In the genomic region with DNA sequence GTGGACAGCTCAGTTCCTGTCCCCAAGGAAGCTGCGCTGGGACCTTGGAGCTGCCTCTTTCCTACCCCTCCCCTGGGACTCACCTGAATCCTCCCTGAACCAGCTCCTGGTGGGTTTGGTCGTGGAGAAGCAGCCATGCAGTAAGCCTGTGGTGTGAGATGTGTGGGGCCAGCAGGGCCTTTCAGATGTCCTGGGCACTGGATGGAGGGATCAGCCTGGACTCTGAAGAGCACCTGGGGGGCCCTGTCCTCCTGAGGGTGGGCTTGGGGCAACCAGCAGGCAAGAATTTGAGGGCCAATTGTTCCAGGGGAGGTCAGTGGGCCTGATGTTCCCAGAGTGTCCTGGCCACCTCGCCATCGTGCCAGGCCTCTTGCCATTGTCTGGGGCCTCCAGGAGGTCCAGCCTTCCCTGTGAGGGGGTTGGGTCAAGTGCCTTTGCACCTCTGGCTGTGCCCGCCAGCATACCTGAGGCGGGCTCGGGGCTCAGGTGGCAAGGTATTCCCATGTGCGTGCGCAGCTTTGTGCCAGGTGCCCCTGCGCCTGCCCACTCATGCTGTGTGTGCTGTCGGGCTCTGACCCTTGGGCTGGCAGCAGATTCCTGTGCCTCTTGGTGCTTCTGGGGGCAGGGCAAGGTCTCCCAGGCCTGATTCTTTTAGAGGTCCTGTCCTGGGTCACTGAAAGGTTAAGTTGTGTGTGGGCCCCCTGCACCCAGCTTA, we compare ENCODE assay signal across 11 cellular contexts. TPM values are rescaled to one million over a fixed set of nuclear protein-coding genes. Genes with fewer than 3 reads are reported as not detected.
DNase-seq lines count a peak whose midpoint lies in the region; FAIRE-seq and TF ChIP-seq lines count a peak whose summit lies in the region.
"Had no signal": no experiment of that assay in that cellular context is flagged by ENCODE, and none has a peak within 500 bp of the region (broad histone marks: within the 10 kb centered on the region; RNA-seq: fewer than 3 reads in every experiment).

No MANE protein-coding gene starts in this region.

- H3K4me3 Mint-ChIP-seq in neural progenitor cell (peak overlapping the region; percentile 41), MCF 10A (ENCODE audit: unreplicated experiment) (no peak overlapping the region)

- no peak overlapping the region for H2AFZ ChIP-seq in neural progenitor cell (replicated peaks)

- H3K79me2 ChIP-seq in DOHH2 (ENCODE audit: control insufficient read depth, low read length) (peaks cover 83% of the 10 kb centered on the region), neural progenitor cell (ENCODE audit: low read depth) (peaks cover 74% of the 10 kb centered on the region)

- H3K27ac Mint-ChIP-seq in neural progenitor cell (no peak overlapping the region), MCF 10A (ENCODE audit: low read depth, unreplicated experiment) (no peak overlapping the region)

- H3K9me2 ChIP-seq in DOHH2 (replicated peaks; ENCODE audit: control insufficient read depth, low read length): no peaks in the 10 kb centered on the region

- H3K9me3 ChIP-seq in DOHH2 (ENCODE audit: control insufficient read depth, insufficient read depth, low read length) (no peaks in the 10 kb centered on the region), KOPT-K1 (ENCODE audit: insufficient read depth, low read length, poor library complexity, severe bottlenecking) (no peaks in the 10 kb centered on the region), neural progenitor cell (ENCODE audit: low read depth) (no peaks in the 10 kb centered on the region)

- H3K36me3 Mint-ChIP-seq in neural progenitor cell (peaks cover 24% of the 10 kb centered on the region), MCF 10A (ENCODE audit: insufficient read depth, unreplicated experiment) (peaks cover 43% of the 10 kb centered on the region)

- H3F3A ChIP-seq in DOHH2 (ENCODE audit: control insufficient read depth, insufficient read depth) (peaks cover 51% of the 10 kb centered on the region), neural progenitor cell (ENCODE audit: low read depth) (peaks cover 41% of the 10 kb centered on the region)

- H3K4me1 ChIP-seq in DOHH2 (ENCODE audit: control insufficient read depth, low read length): peaks cover 73% of the 10 kb centered on the region
- H3K4me1 ChIP-seq in neural progenitor cell: peaks cover 60% of the 10 kb centered on the region

- intact Hi-C loops in dorsolateral prefrontal cortex (cut with DNase I): no loop called here
- intact Hi-C loops in MCF 10A (cut with micrococcal nuclease): no loop called here

- BruUV-seq in MCF 10A (replicated peaks; lab: Mats Ljungman, UMichigan): no TSS peak

- CTCF ChIA-PET in MCF 10A (lab: Yijun Ruan, JAX): no interaction called here

- H3K36me3 ChIP-seq in DOHH2 (ENCODE audit: control insufficient read depth, low read length) (peaks cover 85% of the 10 kb centered on the region), KOPT-K1 (ENCODE audit: insufficient read depth, low read length) (peaks cover 41% of the 10 kb centered on the region), neural progenitor cell (no peaks in the 10 kb centered on the region)

- H3K27ac ChIP-seq in DOHH2 (ENCODE audit: low read depth, low read length) (peak overlapping the region; percentile 95), KOPT-K1 (ENCODE audit: low read depth, low read length, poor library complexity, severe bottlenecking) (peak overlapping the region; percentile 81), dorsolateral prefrontal cortex (peak overlapping the region in 58 of 59 donors; percentile 23 to 100 (median 99)), neural progenitor cell (no peak overlapping the region)
- H3K27ac ChIP-seq: brain microvascular endothelial cell had no signal

- FAIRE-seq in urothelium cell line (lab: Jason Lieb, UNC): no peak

- H3K4me1 Mint-ChIP-seq in neural progenitor cell: peaks cover 62% of the 10 kb centered on the region
- H3K4me1 Mint-ChIP-seq in MCF 10A (ENCODE audit: insufficient read depth, unreplicated experiment): peaks cover 21% of the 10 kb centered on the region

- TF ChIP-seq CTCF in DOHH2 (IDR thresholded peaks at IDR 0.05; ENCODE audit: low read depth, low read length, poor library complexity, severe bottlenecking): no peak
- no peak for TF ChIP-seq CTCF in dorsolateral prefrontal cortex (IDR thresholded peaks at IDR 0.05 in 54 of 56, conservative IDR thresholded peaks at IDR 0.05 in 2 of 56; ENCODE audit: low read depth in 1 of 56, partially characterized antibody in 56 of 56)
- TF ChIP-seq CTCF in neural progenitor cell (IDR thresholded peaks at IDR 0.05): no peak
- TF ChIP-seq CTCF in MCF 10A (IDR thresholded peaks at IDR 0.05; ENCODE audit: unreplicated experiment): no peak

- H3K4me3 ChIP-seq in DOHH2 (ENCODE audit: low read length) (peak overlapping the region; percentile 91), dorsolateral prefrontal cortex (peak overlapping the region in 8 of 59 donors; percentile 11 to 92 (median 90)), neural progenitor cell (no peak overlapping the region)

- H3K27me3 Mint-ChIP-seq in neural progenitor cell (ENCODE audit: insufficient read depth, low read depth) (peaks cover 8% of the 10 kb centered on the region), MCF 10A (ENCODE audit: insufficient read depth, unreplicated experiment) (no peaks in the 10 kb centered on the region)

- peak overlapping the region; percentile 91 for H3K4me2 ChIP-seq in DOHH2 (ENCODE audit: low read length)
- peak overlapping the region; percentile 45 for H3K4me2 ChIP-seq in neural progenitor cell

- H3K9me3 Mint-ChIP-seq in neural progenitor cell (peaks cover 3% of the 10 kb centered on the region), MCF 10A (ENCODE audit: unreplicated experiment) (no peaks in the 10 kb centered on the region)

- no peak for DNase-seq in dorsolateral prefrontal cortex
- DNase-seq in neural progenitor cell (ENCODE audit: low spot score): no peak
- DNase-seq in HCEC 1CT: no peak
- no peak for DNase-seq in NCI-H2107 (lab: John Stamatoyannopoulos, UW)
- no peak for DNase-seq in urothelium cell line (ENCODE audit: low spot score)
- DNase-seq in MCF 10A (ENCODE audit: unreplicated experiment): no peak
- DNase-seq: brain microvascular endothelial cell; NCI-H2029; stimulated activated CD4-positive, alpha-beta T cell treated with anti-CD3 and anti-CD28 coated beads, Interleukin-12 subunit alpha, Interleukin-12 subunit beta, amount 100 ng/mL, for 4 hours had no signal

- H4K20me1 ChIP-seq in DOHH2 (ENCODE audit: control insufficient read depth, insufficient read depth, low read depth, low read length) (peaks cover 19% of the 10 kb centered on the region), neural progenitor cell (ENCODE audit: low read depth) (peaks cover 83% of the 10 kb centered on the region)

- POLR2A ChIA-PET in MCF 10A (lab: Yijun Ruan, JAX): interaction anchor here (0.6 to 1.1 kb wide), 3 partner anchors 22 to 1018 kb away, joined by 3 read pairs; no protein-coding TSS in a partner anchor

- H3K27me3 ChIP-seq in DOHH2 (ENCODE audit: control insufficient read depth, low read length): no peaks in the 10 kb centered on the region
- no peaks in the 10 kb centered on the region for H3K27me3 ChIP-seq in dorsolateral prefrontal cortex
- H3K27me3 ChIP-seq in neural progenitor cell: no peaks in the 10 kb centered on the region
- H3K27me3 ChIP-seq: brain microvascular endothelial cell had no signal

- no peak overlapping the region for H3K9ac ChIP-seq in neural progenitor cell

RNA-seq across cellular contexts. Expression of gene TRIM8, which starts 7.3 kb away (rescaled TPM):
- 100 to 1,000 TPM in 118 of 120 experiments, 10 to 100 TPM in 2; 95.2 to 308 (median 133) TPM for total RNA-seq in dorsolateral prefrontal cortex
- 31.4 and 33.8 TPM in 2 replicates for total RNA-seq in neural progenitor cell (ENCODE audit: low replicate concordance)
- total RNA-seq in MCF 10A (2022): 73.5 and 78.1 TPM in 2 replicates
